In the genomic region with DNA sequence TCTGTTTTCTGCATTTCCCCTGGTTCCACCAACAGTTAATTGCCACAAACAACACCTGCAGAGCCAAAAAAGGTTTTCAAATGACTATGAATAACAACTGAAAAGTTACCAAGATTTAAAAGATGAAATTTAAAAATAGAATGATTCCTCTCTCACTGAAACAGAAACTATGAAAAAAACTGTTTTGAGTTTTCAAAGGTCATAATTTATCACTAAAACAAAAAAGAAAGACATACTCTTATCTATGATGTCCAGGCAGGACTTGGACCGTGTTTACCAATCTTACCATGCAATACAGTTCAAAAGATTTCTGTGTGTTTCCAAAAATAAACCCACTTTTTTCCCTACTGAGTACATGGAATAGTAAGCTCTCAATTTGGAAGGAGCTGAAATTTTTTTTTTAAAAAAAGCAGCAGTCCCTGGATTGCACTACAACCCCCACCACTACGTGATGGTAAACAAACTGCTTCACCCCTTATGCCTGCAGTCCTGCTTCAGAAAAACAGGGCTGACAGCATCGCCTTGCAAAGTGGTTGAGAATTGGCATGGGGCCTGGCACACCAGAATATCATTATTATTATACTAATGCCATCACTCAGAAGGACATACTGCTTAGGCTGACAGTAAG, we compare ENCODE assay signal across 1 cellular context.
A peak's percentile ranks its signal among the peaks of the same experiment; 100 is the strongest.
TF ChIP-seq lines count a peak whose summit lies in the region.

No MANE protein-coding gene starts in this region.

TF ChIP-seq in GM12878, 131 proteins besides CTCF, POLR2A, EP300 and RAD21 (continued from another document):
- TF ChIP-seq, protein P1, sequence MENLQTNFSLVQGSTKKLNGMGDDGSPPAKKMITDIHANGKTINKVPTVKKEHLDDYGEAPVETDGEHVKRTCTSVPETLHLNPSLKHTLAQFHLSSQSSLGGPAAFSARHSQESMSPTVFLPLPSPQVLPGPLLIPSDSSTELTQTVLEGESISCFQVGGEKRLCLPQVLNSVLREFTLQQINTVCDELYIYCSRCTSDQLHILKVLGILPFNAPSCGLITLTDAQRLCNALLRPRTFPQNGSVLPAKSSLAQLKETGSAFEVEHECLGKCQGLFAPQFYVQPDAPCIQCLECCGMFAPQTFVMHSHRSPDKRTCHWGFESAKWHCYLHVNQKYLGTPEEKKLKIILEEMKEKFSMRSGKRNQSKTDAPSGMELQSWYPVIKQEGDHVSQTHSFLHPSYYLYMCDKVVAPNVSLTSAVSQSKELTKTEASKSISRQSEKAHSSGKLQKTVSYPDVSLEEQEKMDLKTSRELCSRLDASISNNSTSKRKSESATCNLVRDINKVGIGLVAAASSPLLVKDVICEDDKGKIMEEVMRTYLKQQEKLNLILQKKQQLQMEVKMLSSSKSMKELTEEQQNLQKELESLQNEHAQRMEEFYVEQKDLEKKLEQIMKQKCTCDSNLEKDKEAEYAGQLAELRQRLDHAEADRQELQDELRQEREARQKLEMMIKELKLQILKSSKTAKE (IDR thresholded peaks at IDR 0.05; ENCODE audit: low read depth, poor library complexity, severe bottlenecking): peak; percentile 40
- TF ChIP-seq LARP7 (IDR thresholded peaks at IDR 0.05) (no peak), NFIC (IDR thresholded peaks at IDR 0.05; ENCODE audit: low read depth, low read length) (peak; percentile 79), CREM (IDR thresholded peaks at IDR 0.05; ENCODE audit: low read depth) (peak; percentile 25; the same call in 1 of the 2 replicates), MTA2 (IDR thresholded peaks at IDR 0.05; ENCODE audit: low read depth) (0 out of 2 replicates have a peak, but pooled peaks have one; percentile 29), ZNF622 (IDR thresholded peaks at IDR 0.05) (no peak), MTA3 (IDR thresholded peaks at IDR 0.05; ENCODE audit: borderline replicate concordance, low read length) (peak; percentile 54; the same call in 1 of the 2 replicates), MEF2B (IDR thresholded peaks at IDR 0.05; ENCODE audit: partially characterized antibody, poor library complexity, severe bottlenecking) (peak; percentile 43)
